In the genomic region with DNA sequence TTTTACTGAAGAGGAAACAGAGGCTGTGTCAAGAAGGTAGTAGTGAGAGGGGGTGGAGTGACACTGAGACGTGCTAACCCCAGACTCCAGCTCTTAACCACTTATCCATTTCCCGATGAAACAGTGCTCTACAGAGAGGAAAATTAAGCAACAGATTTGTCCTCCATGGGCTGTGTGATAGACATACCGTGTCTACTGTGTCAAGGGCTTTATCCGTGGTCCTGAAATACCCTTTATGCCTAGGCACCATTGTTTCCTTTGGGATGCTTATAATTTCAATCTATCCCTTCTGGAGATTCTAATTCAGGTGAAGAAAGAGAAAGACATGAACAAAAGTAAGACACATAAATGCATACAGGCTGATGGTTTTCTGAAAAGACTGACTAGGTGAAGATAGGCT, we compare ENCODE assay signal across 25 cellular contexts.
"Had no signal": no experiment of that assay in that cellular context is flagged by ENCODE, and none has a peak within 500 bp of the region (broad histone marks: within the 10 kb centered on the region; RNA-seq: fewer than 3 reads in every experiment).

No MANE protein-coding gene starts in this region.

- H3K27ac ChIP-seq: hepatocyte, left ventricle myocardium inferior, ovary, prostate gland, sigmoid colon, spleen, suprapubic skin, thoracic aorta, tibial artery, upper lobe of right lung had no signal

- H3K4me1 ChIP-seq: prostate gland, sigmoid colon, spleen, tibial artery had no signal

- H3K9me3 Mint-ChIP-seq: stimulated activated effector memory CD8-positive, alpha-beta T cell treated with anti-CD3 and anti-CD28 coated beads, Interleukin-12 subunit alpha, Interleukin-12 subunit beta, amount 100 ng/mL, for 72 hours had no signal

- H3K36me3 Mint-ChIP-seq: mesothelial cell of epicardium; naive B cell; natural killer cell; stimulated activated effector memory CD8-positive, alpha-beta T cell treated with anti-CD3 and anti-CD28 coated beads, Interleukin-12 subunit alpha, Interleukin-12 subunit beta, amount 100 ng/mL, for 72 hours had no signal

- H3K4me1 Mint-ChIP-seq: mesothelial cell of epicardium; naive B cell; stimulated activated effector memory CD8-positive, alpha-beta T cell treated with anti-CD3 and anti-CD28 coated beads, Interleukin-12 subunit alpha, Interleukin-12 subunit beta, amount 100 ng/mL, for 72 hours had no signal

- H3K9me3 ChIP-seq: ovary, prostate gland, sigmoid colon, suprapubic skin, thoracic aorta, upper lobe of right lung had no signal

- DNase-seq: islet precursor cell; left ventricle myocardium inferior; mesendoderm; naive B cell; natural killer cell; ovary; retina; right cardiac atrium; sigmoid colon; small intestine; spleen; stimulated activated CD4-positive, alpha-beta T cell treated with anti-CD3 and anti-CD28 coated beads, Interleukin-4, amount 100 ng/mL, for 24 hours; stimulated activated naive CD4-positive, alpha-beta T cell; tibial artery; trophoblast cell; upper lobe of right lung had no signal

- H3K27ac Mint-ChIP-seq: mesothelial cell of epicardium; naive B cell; stimulated activated effector memory CD8-positive, alpha-beta T cell treated with anti-CD3 and anti-CD28 coated beads, Interleukin-12 subunit alpha, Interleukin-12 subunit beta, amount 100 ng/mL, for 72 hours; stimulated activated naive CD8-positive, alpha-beta T cell treated with anti-CD3 and anti-CD28 coated beads, Interleukin-15, Interleukin-2, amounts not matched to agents 100 ng/mL and 50 ng/mL, for 24 hours had no signal

- ATAC-seq: right cardiac atrium; stimulated activated effector memory CD8-positive, alpha-beta T cell treated with anti-CD3 and anti-CD28 coated beads, Interleukin-12 subunit alpha, Interleukin-12 subunit beta, amount 100 ng/mL, for 72 hours; upper lobe of right lung had no signal

- FAIRE-seq: small intestine, urothelium cell line had no signal

- H3K4me3 ChIP-seq: hepatocyte, left ventricle myocardium inferior, lung, ovary, prostate gland, sigmoid colon, spleen, suprapubic skin, thoracic aorta, tibial artery, upper lobe of right lung had no signal

- H3K4me2 ChIP-seq: hepatocyte had no signal

- H2AFZ ChIP-seq: hepatocyte had no signal

- H3K79me2 ChIP-seq: hepatocyte had no signal

- H3K27me3 ChIP-seq: hepatocyte, ovary, sigmoid colon, tibial artery, upper lobe of right lung had no signal

- H3K36me3 ChIP-seq: left ventricle myocardium inferior, ovary, prostate gland, sigmoid colon, spleen, suprapubic skin, thoracic aorta, tibial artery, upper lobe of right lung had no signal

- H3K4me3 Mint-ChIP-seq: mesothelial cell of epicardium; naive B cell; natural killer cell; stimulated activated effector memory CD8-positive, alpha-beta T cell treated with anti-CD3 and anti-CD28 coated beads, Interleukin-12 subunit alpha, Interleukin-12 subunit beta, amount 100 ng/mL, for 72 hours; stimulated activated naive CD8-positive, alpha-beta T cell treated with anti-CD3 and anti-CD28 coated beads, Interleukin-15, Interleukin-2, amounts not matched to agents 100 ng/mL and 50 ng/mL, for 24 hours had no signal
